ENCODE assay signal across 10 cellular contexts in the genomic region with DNA sequence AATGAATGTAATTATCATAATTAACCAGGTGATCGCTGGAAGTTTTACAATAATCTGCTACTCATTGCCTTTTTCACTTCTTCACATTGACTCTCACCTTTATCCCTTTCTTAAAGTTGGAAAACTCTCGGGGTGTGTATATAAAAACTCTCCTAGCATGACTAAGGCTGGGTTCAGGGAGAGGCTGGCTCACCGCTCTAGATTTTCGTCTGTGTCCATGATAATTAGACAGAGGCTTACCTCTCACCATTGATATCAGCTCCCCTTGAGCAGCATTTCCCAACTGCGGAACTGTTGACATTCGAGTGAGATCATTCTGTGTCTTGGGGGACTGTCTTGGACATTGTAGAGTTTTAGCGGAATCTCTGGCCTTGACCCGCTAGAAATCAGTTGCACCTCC. TPM values are rescaled to one million over a fixed set of nuclear protein-coding genes. Genes with fewer than 3 reads are reported as not detected.
DNase-seq lines count a peak whose midpoint lies in the region; ATAC-seq and TF ChIP-seq lines count a peak whose summit lies in the region.
"Had no signal": no experiment of that assay in that cellular context is flagged by ENCODE, and none has a peak within 500 bp of the region (broad histone marks: within the 10 kb centered on the region; RNA-seq: fewer than 3 reads in every experiment).

No MANE protein-coding gene starts in this region.

- H3K27ac ChIP-seq in left ventricle myocardium inferior (replicated peaks) (peak overlapping the region; percentile 94), esophagus squamous epithelium (peak overlapping the region; percentile 81 to 98 (median 90)), rectal smooth muscle tissue (ENCODE audit: low read depth, low read length) (peak overlapping the region; percentile 67)
- H3K27ac ChIP-seq: A549 had no signal

- no peak overlapping the region for H3K9ac ChIP-seq in rectal smooth muscle tissue (ENCODE audit: low read length)

- H3K27me3 ChIP-seq in left ventricle myocardium inferior (ENCODE audit: low read depth), result no peaks in the 10 kb centered on the region
- no peaks in the 10 kb centered on the region for H3K27me3 ChIP-seq in esophagus squamous epithelium
- no peaks in the 10 kb centered on the region for H3K27me3 ChIP-seq in rectal smooth muscle tissue (ENCODE audit: control insufficient read depth, insufficient read depth, low read length)

- WGBS in esophagus squamous epithelium, 2 donors, result 51 to 53% methylated on average over 6 to 8 of the region's 8 CpGs

- no peak for TF ChIP-seq POLR2A in esophagus squamous epithelium (IDR thresholded peaks at IDR 0.05)

- H3K36me3 ChIP-seq in left ventricle myocardium inferior (no peaks in the 10 kb centered on the region), esophagus squamous epithelium (peaks cover 0 to 12% (median 3%) of the 10 kb centered on the region in 3 donors), rectal smooth muscle tissue (ENCODE audit: control insufficient read depth, insufficient read depth, low read length) (peaks cover 3% of the 10 kb centered on the region)

- H3K4me1 ChIP-seq in left ventricle myocardium inferior (peaks cover 98% of the 10 kb centered on the region), esophagus squamous epithelium (peaks cover 76 to 100% (median 93%) of the 10 kb centered on the region in 3 donors), rectal smooth muscle tissue (ENCODE audit: control insufficient read depth, insufficient read depth, low read length) (peaks cover 80% of the 10 kb centered on the region)

- no peak for TF ChIP-seq CTCF in left ventricle myocardium inferior (IDR thresholded peaks at IDR 0.05; ENCODE audit: borderline replicate concordance)
- TF ChIP-seq CTCF in esophagus squamous epithelium (IDR thresholded peaks at IDR 0.05), result no peak

- intact Hi-C loops in left ventricle myocardium inferior (cut with micrococcal nuclease) (no loop called here), Right ventricle myocardium inferior (cut with DNase I) (loop anchor here (5.0 kb wide), 1 partner anchor 37 kb away; a partner anchor contains a TSS), esophagus squamous epithelium (cut with DNase I) (no loop called here)

- H3K9me3 ChIP-seq in left ventricle myocardium inferior (replicated peaks) (no peaks in the 10 kb centered on the region), esophagus squamous epithelium (no peaks in the 10 kb centered on the region)
- H3K9me3 ChIP-seq: A549 had no signal

- DNase-seq in left ventricle myocardium inferior (no peak), Right ventricle myocardium inferior (ENCODE audit: missing footprints) (no peak), esophagus squamous epithelium (lab: John Stamatoyannopoulos, UW) (no peak), NCI-H2171 treated with DMSO at 0.1 percent for 48 hours (lab: John Stamatoyannopoulos, UW) (no peak)
- no peak for DNase-seq in effector CD4-positive, alpha-beta T cell
- no peak for DNase-seq in activated CD4-positive, CD25-positive, alpha-beta regulatory T cell (lab: John Stamatoyannopoulos, UW)
- DNase-seq: NCI-H1048 had no signal

- no peak for ATAC-seq in Right ventricle myocardium inferior
- no peak for ATAC-seq in HG02981 (IDR thresholded peaks at IDR 0.05; ENCODE audit: unreplicated experiment)

- H3K4me3 ChIP-seq in left ventricle myocardium inferior (no peak overlapping the region), esophagus squamous epithelium (no peak overlapping the region), rectal smooth muscle tissue (ENCODE audit: low read length) (peak overlapping the region; percentile 40)
- H3K4me3 ChIP-seq: A549 had no signal

RNA-seq across cellular contexts. Expression of a gene that starts 39.4 kb away (rescaled TPM):
- total RNA-seq in left ventricle myocardium inferior (118 TPM), Right ventricle myocardium inferior (159 TPM), esophagus squamous epithelium (10 to 100 TPM; 32.3 to 81.2 (median 51.6) TPM)
